In the genomic region with DNA sequence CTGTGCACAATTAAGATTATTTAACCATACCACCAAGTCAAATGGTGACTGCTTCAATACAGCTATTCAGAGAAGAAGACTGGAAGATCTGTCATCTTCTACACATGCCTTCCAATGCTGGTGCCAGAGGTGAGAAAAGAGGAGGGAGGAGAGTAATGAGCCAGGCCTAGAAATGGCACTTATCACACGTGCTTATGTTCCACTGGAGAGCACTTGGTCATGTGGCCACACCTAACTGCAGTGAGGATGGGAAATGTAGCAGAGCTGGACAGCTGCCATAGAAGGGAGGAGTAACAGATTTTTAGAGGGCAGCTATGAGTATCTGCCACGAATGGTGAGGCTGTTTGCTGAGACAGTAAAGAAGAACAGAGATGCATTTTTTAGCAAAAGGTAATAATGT, we compare ENCODE assay signal across 11 cellular contexts.
A peak's percentile ranks its signal among the peaks of the same experiment; 100 is the strongest.
DNase-seq lines count a peak whose midpoint lies in the region; ATAC-seq, FAIRE-seq and TF ChIP-seq lines count a peak whose summit lies in the region.
"Had no signal": no experiment of that assay in that cellular context is flagged by ENCODE, and none has a peak within 500 bp of the region (broad histone marks: within the 10 kb centered on the region; RNA-seq: fewer than 3 reads in every experiment).

No MANE protein-coding gene starts in this region.

- peaks cover 8% of the 10 kb centered on the region for H3K36me3 ChIP-seq in left ventricle myocardium inferior
- peaks cover 15% of the 10 kb centered on the region for H3K36me3 ChIP-seq in upper lobe of right lung

- no peak for FAIRE-seq in GM19239 (lab: Jason Lieb, UNC)

- TF ChIP-seq CTCF in left ventricle myocardium inferior (IDR thresholded peaks at IDR 0.05; ENCODE audit: borderline replicate concordance) (no peak), fibroblast of pulmonary artery (IDR thresholded peaks at IDR 0.05; ENCODE audit: low read length, missing control alignments) (no peak), upper lobe of right lung (IDR thresholded peaks at IDR 0.05) (no peak)

- H3K9me3 ChIP-seq in left ventricle myocardium inferior (replicated peaks), result no peaks in the 10 kb centered on the region
- H3K9me3 ChIP-seq in upper lobe of right lung, result no peaks in the 10 kb centered on the region
- H3K9me3 ChIP-seq: thoracic aorta had no signal

- H3K27ac ChIP-seq in left ventricle myocardium inferior (replicated peaks) (no peak overlapping the region), upper lobe of right lung (no peak overlapping the region)
- H3K27ac ChIP-seq: thoracic aorta had no signal

- ATAC-seq in Right ventricle myocardium inferior, result peak; percentile 64
- ATAC-seq in upper lobe of right lung, result peak; percentile 90
- ATAC-seq in GM19463 (IDR thresholded peaks at IDR 0.05; ENCODE audit: unreplicated experiment), result no peak
- no peak for ATAC-seq in HG02588 (IDR thresholded peaks at IDR 0.05; ENCODE audit: unreplicated experiment)

- H3K4me1 ChIP-seq in left ventricle myocardium inferior (peaks cover 27% of the 10 kb centered on the region), upper lobe of right lung (no peaks in the 10 kb centered on the region)

- intact Hi-C loops in Right ventricle myocardium inferior (cut with DNase I), result loop anchor here (10.0 kb wide), 1 partner anchor 78 kb away; a partner anchor contains a TSS
- intact Hi-C loops in left ventricle myocardium inferior (cut with micrococcal nuclease), result loop anchor here (10.0 kb wide), 1 partner anchor 102 kb away; a partner anchor contains a TSS
- intact Hi-C loops in upper lobe of right lung (cut with DNase I), result loop anchor here (10.0 kb wide), 1 partner anchor 162 kb away; no protein-coding TSS in a partner anchor

- DNase-seq in Right ventricle myocardium inferior (ENCODE audit: missing footprints) (no peak), left ventricle myocardium inferior (no peak), OCI-M1 (lab: John Stamatoyannopoulos, UW) (peak; percentile 59), fibroblast of pulmonary artery (ENCODE audit: low read depth) (peak; percentile 51), upper lobe of right lung (no peak), GM19239 (ENCODE audit: insufficient read length, low spot score) (no peak)
- DNase-seq: activated effector memory CD4-positive, alpha-beta T cell treated with anti-CD3 and anti-CD28 coated beads, Interleukin-2, amount 50 U/mL, for 16 hours; NCI-H1048 had no signal

- H3K27me3 ChIP-seq in left ventricle myocardium inferior (ENCODE audit: low read depth) (no peaks in the 10 kb centered on the region), upper lobe of right lung (no peaks in the 10 kb centered on the region)

- no peak overlapping the region for H3K4me3 ChIP-seq in left ventricle myocardium inferior
- no peak overlapping the region for H3K4me3 ChIP-seq in fibroblast of pulmonary artery (replicated peaks; ENCODE audit: low read depth, low read length)
- no peak overlapping the region for H3K4me3 ChIP-seq in upper lobe of right lung
- H3K4me3 ChIP-seq: thoracic aorta had no signal

Comparison
In these comparisons a context has a peak if more than half of its experiments do, and no peak if none do; other contexts are left out.
1. ATAC-seq: peak in Right ventricle myocardium inferior (single experiment) and upper lobe of right lung (single experiment); none in GM19463 (single experiment) and HG02588 (single experiment).
2. DNase-seq: peak in OCI-M1 (single experiment) and fibroblast of pulmonary artery (single experiment); none in Right ventricle myocardium inferior (single experiment), left ventricle myocardium inferior (single experiment), upper lobe of right lung (single experiment) and GM19239 (single experiment).